15 cellular contexts compared by ENCODE assay signal in genomic region chr12:3117144-3117581, GRCh38. TPM values are rescaled to one million over a fixed set of nuclear protein-coding genes. Genes with fewer than 3 reads are reported as not detected.
A peak's percentile ranks its signal among the peaks of the same experiment; 100 is the strongest.
DNase-seq lines count a peak whose midpoint lies in the region; ATAC-seq and TF ChIP-seq lines count a peak whose summit lies in the region.
"Had no signal": no experiment of that assay in that cellular context is flagged by ENCODE, and none has a peak within 500 bp of the region (broad histone marks: within the 10 kb centered on the region; RNA-seq: fewer than 3 reads in every experiment).

No MANE protein-coding gene starts in this region.

- POLR2A ChIA-PET in AG04449 (lab: Yijun Ruan, JAX) = interaction anchor here (0.7 kb wide), 1 partner anchor 10 kb away, joined by 3 read pairs; no protein-coding TSS in a partner anchor
- POLR2A ChIA-PET in RWPE1 (lab: Yijun Ruan, JAX; ENCODE audit: low non-redundant PET) = no interaction called here

- H3K27ac ChIP-seq in RWPE1 = peak overlapping the region; percentile 30

- H3K9me3 Mint-ChIP-seq in mesothelial cell of epicardium = no peaks in the 10 kb centered on the region
- H3K9me3 Mint-ChIP-seq: activated CD4-positive, alpha-beta T cell treated with anti-CD3 and anti-CD28 coated beads, Interleukin-2, amount 10 ng/mL, durations not matched to agents 24 days and 14 days; activated naive CD8-positive, alpha-beta T cell treated with anti-CD3 and anti-CD28 coated beads for 36 hours; naive B cell had no signal

- peak; percentile 49 for DNase-seq in AG04449 (ENCODE audit: low read depth, low spot score)
- no peak for DNase-seq in RWPE1 (ENCODE audit: low spot score)
- DNase-seq in epithelial cell of esophagus (ENCODE audit: low read depth) = peak; percentile 54
- no peak for DNase-seq in mesothelial cell of epicardium (ENCODE audit: low spot score in 2 of 2, unreplicated experiment in 2 of 2)
- DNase-seq in anterior cingulate cortex (lab: John Stamatoyannopoulos, UW) = no peak
- DNase-seq in activated gamma-delta T cell (lab: John Stamatoyannopoulos, UW) = no peak
- DNase-seq: activated CD4-positive, alpha-beta T cell treated with anti-CD3 and anti-CD28 coated beads, Interleukin-2, amount 10 ng/mL, durations not matched to agents 24 days and 14 days; activated naive CD8-positive, alpha-beta T cell treated with anti-CD3 and anti-CD28 coated beads for 36 hours; BE2C; naive B cell; NCI-H2029; trophoblast cell had no signal

- H3K27ac Mint-ChIP-seq in mesothelial cell of epicardium = peak overlapping the region; percentile 70
- H3K27ac Mint-ChIP-seq: activated CD4-positive, alpha-beta T cell treated with anti-CD3 and anti-CD28 coated beads, Interleukin-2, amount 10 ng/mL, durations not matched to agents 24 days and 14 days; activated naive CD8-positive, alpha-beta T cell treated with anti-CD3 and anti-CD28 coated beads for 36 hours; naive B cell had no signal

- no peaks in the 10 kb centered on the region for H3K27me3 Mint-ChIP-seq in mesothelial cell of epicardium (ENCODE audit: low read depth)

- CTCF ChIA-PET in AG04449 (lab: Yijun Ruan, JAX) = interaction anchor here (1.1 to 4.9 kb wide), 9 partner anchors 10 to 183 kb away, joined by 3 to 26 read pairs (median 5); no protein-coding TSS in a partner anchor
- CTCF ChIA-PET in RWPE1 (lab: Yijun Ruan, JAX) = no interaction called here

- TF ChIP-seq CTCF in AG04449 (IDR thresholded peaks at IDR 0.05; ENCODE audit: insufficient read depth, low read length, missing control alignments) = no peak
- no peak for TF ChIP-seq CTCF in RWPE1 (conservative IDR thresholded peaks at IDR 0.05; ENCODE audit: low read depth)
- no peak for TF ChIP-seq CTCF in epithelial cell of esophagus (IDR thresholded peaks at IDR 0.05; ENCODE audit: insufficient read depth, low read depth, low read length, missing control alignments)
- TF ChIP-seq CTCF in mesothelial cell of epicardium (IDR thresholded peaks at IDR 0.05; ENCODE audit: unreplicated experiment) = no peak

- peaks cover 32% of the 10 kb centered on the region for H3K4me1 Mint-ChIP-seq in mesothelial cell of epicardium

- ATAC-seq in GM21526 (IDR thresholded peaks at IDR 0.05; ENCODE audit: low FRiP score, unreplicated experiment) (no peak), GM21717 (IDR thresholded peaks at IDR 0.05; ENCODE audit: unreplicated experiment) (no peak)
- ATAC-seq: Panc1 had no signal

- H3K4me3 ChIP-seq in AG04449 (ENCODE audit: low read depth, low read length) (peak overlapping the region; percentile 27), epithelial cell of esophagus (ENCODE audit: low read length) (no peak overlapping the region)

- H3K4me3 Mint-ChIP-seq in mesothelial cell of epicardium = no peak overlapping the region
- H3K4me3 Mint-ChIP-seq: activated CD4-positive, alpha-beta T cell treated with anti-CD3 and anti-CD28 coated beads, Interleukin-2, amount 10 ng/mL, durations not matched to agents 24 days and 14 days; activated naive CD8-positive, alpha-beta T cell treated with anti-CD3 and anti-CD28 coated beads for 36 hours; naive B cell had no signal

- H3K36me3 Mint-ChIP-seq in mesothelial cell of epicardium = no peaks in the 10 kb centered on the region
- H3K36me3 Mint-ChIP-seq: activated naive CD8-positive, alpha-beta T cell treated with anti-CD3 and anti-CD28 coated beads for 36 hours; naive B cell had no signal

RNA-seq across cellular contexts. Expression of gene TSPAN9, which starts 40.0 kb away (rescaled TPM):
- 46.7 to 49.4 TPM (median 48.8 TPM) in 3 replicates for total RNA-seq in mesothelial cell of epicardium

Comparison
In these comparisons a context has a peak if more than half of its experiments do, and no peak if none do; other contexts are left out.
1. DNase-seq: peak in AG04449 (single experiment) and epithelial cell of esophagus (single experiment); none in RWPE1 (single experiment), mesothelial cell of epicardium (0 of 2), anterior cingulate cortex (0 of 58) and activated gamma-delta T cell (single experiment).